In genomic region chrX:40465735-40466551, GRCh38 we compare ENCODE assay signal across 22 cellular contexts.
DNase-seq lines count a peak whose midpoint lies in the region; ATAC-seq and TF ChIP-seq lines count a peak whose summit lies in the region.
"Had no signal": no experiment of that assay in that cellular context is flagged by ENCODE, and none has a peak within 500 bp of the region (broad histone marks: within the 10 kb centered on the region; RNA-seq: fewer than 3 reads in every experiment).

No MANE protein-coding gene starts in this region.

- H2BK20ac ChIP-seq in IMR-90 (ENCODE audit: low read depth, low read length), result no peak overlapping the region

- dilution Hi-C loops in IMR-90 (cut with HindIII; ENCODE audit: low sequenced_read_pairs, unreplicated experiment), result no loop called here

- TF ChIP-seq RAD21 in SK-N-SH (IDR thresholded peaks at IDR 0.05; ENCODE audit: low read length) (no peak), IMR-90 (IDR thresholded peaks at IDR 0.05; ENCODE audit: low read length) (no peak)

- H2AFZ ChIP-seq in SK-N-SH (ENCODE audit: low read depth), result no peak overlapping the region
- no peak overlapping the region for H2AFZ ChIP-seq in IMR-90 (replicated peaks; ENCODE audit: low read length, poor library complexity)

- no peak for TF ChIP-seq EP300 in SK-N-SH (IDR thresholded peaks at IDR 0.05; ENCODE audit: borderline replicate concordance in 1 of 2, low read depth in 1 of 2, low read length in 1 of 2)

- in situ Hi-C loops in IMR-90 (cut with MboI; ENCODE audit: low sequenced_read_pairs), result no loop called here

- H2AK5ac ChIP-seq in IMR-90 (ENCODE audit: low read depth, low read length), result no peak overlapping the region

- no TSS peak for BruUV-seq in IMR-90 (replicated peaks; lab: Mats Ljungman, UMichigan)

- H3K4me2 ChIP-seq in SK-N-SH (no peak overlapping the region), IMR-90 (ENCODE audit: low read depth, low read length) (no peak overlapping the region)

- H3K4me1 ChIP-seq in SK-N-SH (ENCODE audit: control insufficient read depth in 1 of 2, insufficient read depth in 2 of 2, low read depth in 1 of 2, low read length in 1 of 2) (peaks cover 2 to 7% of the 10 kb centered on the region in 2 experiments; a peak in 2 of 4 replicates), IMR-90 (ENCODE audit: control insufficient read depth, insufficient read depth, low read length) (no peaks in the 10 kb centered on the region)

- no peak for TF ChIP-seq CTCF in SK-N-SH (IDR thresholded peaks at IDR 0.05)
- TF ChIP-seq CTCF in IMR-90 (conservative IDR thresholded peaks at IDR 0.05; ENCODE audit: low read depth, low read length), result no peak

- 19% methylated on average over 5 of the region's 5 CpGs for WGBS in SK-N-SH (ENCODE audit: low lambda C conversion rate)
- 69% methylated on average over 2 of the region's 5 CpGs; no CpG with 5 or more reads in 1 of the 2 experiments for WGBS in IMR-90 (ENCODE audit: extremely low coverage in 2 of 2, insufficient read length in 1 of 2), 2 experiments

- no peak overlapping the region for H3K4me3 ChIP-seq in SK-N-SH (ENCODE audit: low read depth in 2 of 2, low read length in 1 of 2)
- no peak overlapping the region for H3K4me3 ChIP-seq in IMR-90 (ENCODE audit: insufficient read depth, low read depth, low read length)
- H3K4me3 ChIP-seq: upper lobe of left lung had no signal

- no peak overlapping the region for H3K56ac ChIP-seq in IMR-90 (ENCODE audit: extremely low read depth, insufficient read depth, low read length)

- DNase-seq in SK-N-SH (no peak), IMR-90 (no peak), T-cell (no peak), SW 1271 (lab: John Stamatoyannopoulos, UW) (no peak), erythroblast (lab: John Stamatoyannopoulos, UW) (no peak)
- peak in 3 of 10 donors; percentile 0 to 25 (median 10) for DNase-seq in naive thymus-derived CD8-positive, alpha-beta T cell
- no peak for DNase-seq in activated CD4-positive, alpha-beta T cell treated with anti-CD3 and anti-CD28 coated beads, Interleukin-2, amount 50 U/mL, for 4 hours
- DNase-seq: ACHN; activated B cell treated with CpG ODN at 0.5 μM for 24 hours; activated naive CD8-positive, alpha-beta T cell treated with anti-CD3 and anti-CD28 coated beads for 36 hours; activated T-cell treated with anti-CD3 and anti-CD28 coated beads, Interleukin-2, amount 50 U/mL, for 72 hours; H9; left colon; midbrain; MV-4-11; NCI-H2081 treated with DMSO at 0.1 percent for 48 hours; retina; stimulated activated naive B cell treated with anti-CD40 and anti-IgM and Interleukin-4, amounts not matched to agents 10 μg/mL and 1 μg/mL and 100 μg/mL, for 72 hours; upper lobe of left lung had no signal

- H2BK120ac ChIP-seq in IMR-90 (ENCODE audit: low read depth, low read length), result no peak overlapping the region

- H3K9me2 ChIP-seq in SK-N-SH, result no peaks in the 10 kb centered on the region

- H4K20me1 ChIP-seq in SK-N-SH (ENCODE audit: insufficient read depth) (no peaks in the 10 kb centered on the region), IMR-90 (ENCODE audit: insufficient read depth, low read length) (no peaks in the 10 kb centered on the region)

- H2AK9ac ChIP-seq in IMR-90 (replicated peaks; ENCODE audit: low read depth, low read length, poor library complexity), result no peak overlapping the region

- H3K14ac ChIP-seq in IMR-90 (replicated peaks; ENCODE audit: low read depth, low read length), result no peak overlapping the region

- intact Hi-C loops in IMR-90 (cut with micrococcal nuclease), result no loop called here

- H3K4ac ChIP-seq in IMR-90 (ENCODE audit: low read depth, low read length), result no peak overlapping the region

- ATAC-seq in SK-N-SH treated with all-trans-retinoic acid at 6 μM for 48 hours (no peak), IMR-90 (ENCODE audit: low read depth) (no peak), T-cell (replicated peaks in 1 of 4) (peak; percentile 43 to 53 (median 49))
- ATAC-seq in naive thymus-derived CD8-positive, alpha-beta T cell, result peak; percentile 58 to 61
- ATAC-seq: activated T-cell treated with anti-CD3 and anti-CD28 coated beads, Interleukin-2, amount 50 U/mL, for 72 hours; left colon; stimulated activated naive B cell treated with anti-CD40 and anti-IgM and Interleukin-4, amounts not matched to agents 10 μg/mL and 1 μg/mL and 100 μg/mL, for 72 hours had no signal

- H3K27ac ChIP-seq in SK-N-SH (ENCODE audit: low read depth in 2 of 2, low read length in 1 of 2) (no peak overlapping the region; a peak in 1 of 4 replicates), IMR-90 (ENCODE audit: insufficient read depth, low read length) (no peak overlapping the region)
- H3K27ac ChIP-seq: upper lobe of left lung had no signal

- no peaks in the 10 kb centered on the region for H3K9me3 Mint-ChIP-seq in T-cell
- H3K9me3 Mint-ChIP-seq in naive thymus-derived CD8-positive, alpha-beta T cell, result no peaks in the 10 kb centered on the region
- H3K9me3 Mint-ChIP-seq: activated B cell treated with CpG ODN at 0.5 μM for 24 hours; activated naive CD8-positive, alpha-beta T cell treated with anti-CD3 and anti-CD28 coated beads for 36 hours; activated T-cell treated with anti-CD3 and anti-CD28 coated beads, Interleukin-2, amount 50 U/mL, for 72 hours; CD8-positive, alpha-beta memory T cell; stimulated activated naive B cell treated with anti-CD40 and anti-IgM and Interleukin-4, amounts not matched to agents 10 μg/mL and 1 μg/mL and 100 μg/mL, for 72 hours; T-helper 1 cell treated with Interleukin-12 subunit alpha and Interleukin-12 subunit beta and Interleukin-4 antibody, amounts not matched to agents 30 μg/mL and 1 μg/mL, for 36 hours had no signal

- POLR2A ChIA-PET in SK-N-SH (lab: Yijun Ruan, JAX) (no interaction called here), IMR-90 (lab: Charles Lee; ENCODE audit: unreplicated experiment) (no interaction called here), T-cell (lab: Charles Lee) (interaction anchor here (0.6 kb wide), 2 partner anchors 497 to 791 kb away, joined by 3 to 5 read pairs; no protein-coding TSS in a partner anchor)
- POLR2A ChIA-PET in naive thymus-derived CD8-positive, alpha-beta T cell (lab: Charles Lee), result no interaction called here

- H3K4me3 Mint-ChIP-seq in T-cell, result peak overlapping the region in 1 of 3 donors; percentile 31
- H3K4me3 Mint-ChIP-seq in naive thymus-derived CD8-positive, alpha-beta T cell, result peak overlapping the region in 4 of 10 donors; percentile 3 to 65 (median 8)
- H3K4me3 Mint-ChIP-seq: activated B cell treated with CpG ODN at 0.5 μM for 24 hours; activated naive CD8-positive, alpha-beta T cell treated with anti-CD3 and anti-CD28 coated beads for 36 hours; activated T-cell treated with anti-CD3 and anti-CD28 coated beads, Interleukin-2, amount 50 U/mL, for 72 hours; H9; stimulated activated naive B cell treated with anti-CD40 and anti-IgM and Interleukin-4, amounts not matched to agents 10 μg/mL and 1 μg/mL and 100 μg/mL, for 72 hours; T-helper 1 cell treated with Interleukin-12 subunit alpha and Interleukin-12 subunit beta and Interleukin-4 antibody, amounts not matched to agents 30 μg/mL and 1 μg/mL, for 36 hours had no signal

- H3K9ac ChIP-seq in SK-N-SH (no peak overlapping the region), IMR-90 (ENCODE audit: low read depth, low read length) (no peak overlapping the region)

- H3K23ac ChIP-seq in IMR-90 (ENCODE audit: low read depth, low read length), result no peak overlapping the region

- H3K36me3 ChIP-seq in SK-N-SH (replicated peaks in 1 of 2; ENCODE audit: control insufficient read depth in 1 of 2, insufficient read depth in 2 of 2, low read length in 1 of 2) (no peaks in the 10 kb centered on the region), IMR-90 (ENCODE audit: control insufficient read depth, insufficient read depth, low read length) (no peaks in the 10 kb centered on the region)
- H3K36me3 ChIP-seq: upper lobe of left lung had no signal

- H3K9me3 ChIP-seq in SK-N-SH (no peaks in the 10 kb centered on the region), IMR-90 (ENCODE audit: control insufficient read depth, insufficient read depth, low read length) (no peaks in the 10 kb centered on the region)
- H3K9me3 ChIP-seq: upper lobe of left lung had no signal

- no peak overlapping the region for H2BK5ac ChIP-seq in IMR-90 (ENCODE audit: low read depth, low read length, poor library complexity, severe bottlenecking)

- no peak overlapping the region for H4K5ac ChIP-seq in IMR-90 (ENCODE audit: low read depth, low read length)

- no peak overlapping the region for H3K18ac ChIP-seq in IMR-90 (ENCODE audit: low read depth, low read length)

- no peak overlapping the region for H3K27ac Mint-ChIP-seq in T-cell
- peak overlapping the region in 1 of 10 donors; percentile 46 for H3K27ac Mint-ChIP-seq in naive thymus-derived CD8-positive, alpha-beta T cell
- H3K27ac Mint-ChIP-seq: activated B cell treated with CpG ODN at 0.5 μM for 24 hours; activated naive CD8-positive, alpha-beta T cell treated with anti-CD3 and anti-CD28 coated beads for 36 hours; activated T-cell treated with anti-CD3 and anti-CD28 coated beads, Interleukin-2, amount 50 U/mL, for 72 hours; H9; stimulated activated naive B cell treated with anti-CD40 and anti-IgM and Interleukin-4, amounts not matched to agents 10 μg/mL and 1 μg/mL and 100 μg/mL, for 72 hours; T-helper 1 cell treated with Interleukin-12 subunit alpha and Interleukin-12 subunit beta and Interleukin-4 antibody, amounts not matched to agents 30 μg/mL and 1 μg/mL, for 36 hours had no signal

- H3K27me3 Mint-ChIP-seq in T-cell, result peaks cover 2 to 17% of the 10 kb centered on the region in 2 donors
- no peaks in the 10 kb centered on the region for H3K27me3 Mint-ChIP-seq in naive thymus-derived CD8-positive, alpha-beta T cell
- H3K27me3 Mint-ChIP-seq: activated B cell treated with CpG ODN at 0.5 μM for 24 hours had no signal

- no peak overlapping the region for H4K91ac ChIP-seq in IMR-90 (ENCODE audit: insufficient read depth, low read depth, low read length)

- no peak overlapping the region for H4K8ac ChIP-seq in IMR-90 (ENCODE audit: low read depth in 2 of 2, low read length in 2 of 2)

- no peaks in the 10 kb centered on the region for H3K36me3 Mint-ChIP-seq in T-cell
- no peaks in the 10 kb centered on the region for H3K36me3 Mint-ChIP-seq in naive thymus-derived CD8-positive, alpha-beta T cell
- H3K36me3 Mint-ChIP-seq: activated naive CD8-positive, alpha-beta T cell treated with anti-CD3 and anti-CD28 coated beads for 36 hours; CD8-positive, alpha-beta memory T cell; stimulated activated naive B cell treated with anti-CD40 and anti-IgM and Interleukin-4, amounts not matched to agents 10 μg/mL and 1 μg/mL and 100 μg/mL, for 72 hours had no signal

- no peak overlapping the region for H2BK15ac ChIP-seq in IMR-90 (ENCODE audit: low read depth, low read length)

- H3K9me1 ChIP-seq in IMR-90 (ENCODE audit: insufficient read depth, low read length), result no peaks in the 10 kb centered on the region

- TF ChIP-seq POLR2A in IMR-90 (IDR thresholded peaks at IDR 0.05; ENCODE audit: low read depth, low read length) (no peak), erythroblast (IDR thresholded peaks at IDR 0.05; ENCODE audit: low read length) (no peak)

- H3F3A ChIP-seq in SK-N-SH (replicated peaks; ENCODE audit: insufficient read depth), result no peaks in the 10 kb centered on the region

- H3K27me3 ChIP-seq in SK-N-SH (ENCODE audit: insufficient read depth), result peaks cover 6% of the 10 kb centered on the region; the same call in 1 of the 2 replicates
- peaks cover 37% of the 10 kb centered on the region for H3K27me3 ChIP-seq in IMR-90 (ENCODE audit: control insufficient read depth, insufficient read depth, low read length)
- H3K27me3 ChIP-seq: upper lobe of left lung had no signal

- H3K4me1 Mint-ChIP-seq in T-cell, result peaks cover 23 to 33% (median 24%) of the 10 kb centered on the region in 3 donors
- peaks cover 7 to 26% (median 24%) of the 10 kb centered on the region in 4 donors for H3K4me1 Mint-ChIP-seq in naive thymus-derived CD8-positive, alpha-beta T cell

- no peaks in the 10 kb centered on the region for H3K79me2 ChIP-seq in SK-N-SH (ENCODE audit: insufficient read depth)

- no peaks in the 10 kb centered on the region for H3K79me1 ChIP-seq in IMR-90 (ENCODE audit: low read depth in 1 of 2, low read length in 2 of 2)

- CTCF ChIA-PET in SK-N-SH (lab: Yijun Ruan, JAX) (no interaction called here), IMR-90 (lab: Yijun Ruan, JAX) (no interaction called here), T-cell (lab: Charles Lee) (interaction anchor here (0.5 to 0.6 kb wide), 2 partner anchors 1013 to 1802 kb away, joined by 3 to 6 read pairs; no protein-coding TSS in a partner anchor)

Comparison
In these comparisons a context has a peak if more than half of its experiments do, and no peak if none do; other contexts are left out.
1. ATAC-seq: peak in T-cell (4 of 4) and naive thymus-derived CD8-positive, alpha-beta T cell (2 of 2); none in SK-N-SH treated with all-trans-retinoic acid at 6 μM for 48 hours (single experiment) and IMR-90 (single experiment).
2. CTCF ChIA-PET loops: an anchor here in T-cell (0.5 to 0.6 kb wide); none called in SK-N-SH and IMR-90.
3. POLR2A ChIA-PET loops: an anchor here in T-cell (0.6 kb wide); none called in SK-N-SH, IMR-90 and naive thymus-derived CD8-positive, alpha-beta T cell.